1 cellular context compared by ENCODE assay signal in the genomic region with DNA sequence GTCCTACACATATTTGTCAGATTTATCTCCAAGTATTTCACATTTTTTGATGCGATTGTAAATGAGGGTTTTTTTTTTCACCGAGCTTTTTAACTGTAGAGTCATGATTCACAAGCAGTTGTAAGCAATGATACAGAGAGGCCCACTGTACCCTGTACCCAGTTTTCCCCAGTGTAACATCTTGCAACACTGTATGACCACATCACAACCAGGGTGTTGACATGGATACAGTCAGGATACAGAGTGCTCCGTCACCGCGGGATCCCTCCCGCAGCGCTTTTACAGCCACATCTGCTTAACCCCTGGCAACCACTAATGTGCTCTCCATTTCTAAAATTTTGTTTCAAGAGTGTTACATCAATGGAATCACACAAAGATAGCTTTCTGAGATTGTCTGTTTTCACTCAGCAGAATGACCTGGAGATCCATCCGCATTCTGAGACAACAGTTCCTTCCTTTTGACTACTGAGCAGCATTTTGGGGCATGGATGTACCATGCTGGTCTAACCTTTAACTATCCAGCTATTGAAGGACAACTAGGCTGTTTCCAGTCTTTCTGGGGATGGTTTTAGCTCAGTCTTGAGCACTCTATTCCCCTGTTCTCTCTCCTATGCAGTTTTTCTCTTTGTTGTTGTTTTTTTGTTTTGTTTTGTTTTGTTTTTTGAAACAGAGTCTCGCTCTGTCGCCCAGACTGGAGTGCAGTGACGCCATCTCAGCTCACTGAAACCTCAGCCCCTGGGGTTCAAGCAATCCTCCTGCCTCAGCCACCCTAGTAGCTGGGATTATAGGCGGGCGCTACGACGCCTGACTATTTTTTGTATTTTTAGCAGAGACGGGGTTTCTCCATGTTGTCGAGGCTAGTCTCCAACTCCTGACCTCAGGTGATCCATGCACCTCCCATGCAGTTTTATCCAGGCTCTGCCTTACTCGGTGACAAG.
TF ChIP-seq lines count a peak whose summit lies in the region.

No MANE protein-coding gene starts in this region.

TF ChIP-seq in A549, 52 proteins besides CTCF, POLR2A, EP300 and RAD21 (continued from another document):
- TF ChIP-seq FOXS1 (CRISPR knock-in tag; IDR thresholded peaks at IDR 0.05) = peak; percentile 71; the same call in 1 of the 2 replicates
- TF ChIP-seq HMGXB4 (CRISPR knock-in tag; IDR thresholded peaks at IDR 0.05; ENCODE audit: borderline replicate concordance) = no peak
- no peak for TF ChIP-seq ZFP36 (IDR thresholded peaks at IDR 0.05; ENCODE audit: borderline replicate concordance, partially characterized antibody)
- no peak for TF ChIP-seq MAX (IDR thresholded peaks at IDR 0.05)
- TF ChIP-seq HDAC2 (IDR thresholded peaks at IDR 0.05) = no peak
- TF ChIP-seq KDM1A (IDR thresholded peaks at IDR 0.05; ENCODE audit: low read depth) = no peak
- no peak for TF ChIP-seq NR3C1 (IDR thresholded peaks at IDR 0.05)
- TF ChIP-seq, protein P1, sequence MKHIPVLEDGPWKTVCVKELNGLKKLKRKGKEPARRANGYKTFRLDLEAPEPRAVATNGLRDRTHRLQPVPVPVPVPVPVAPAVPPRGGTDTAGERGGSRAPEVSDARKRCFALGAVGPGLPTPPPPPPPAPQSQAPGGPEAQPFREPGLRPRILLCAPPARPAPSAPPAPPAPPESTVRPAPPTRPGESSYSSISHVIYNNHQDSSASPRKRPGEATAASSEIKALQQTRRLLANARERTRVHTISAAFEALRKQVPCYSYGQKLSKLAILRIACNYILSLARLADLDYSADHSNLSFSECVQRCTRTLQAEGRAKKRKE (CRISPR knock-in tag; IDR thresholded peaks at IDR 0.05; ENCODE audit: low read depth) = peak; percentile 85; the same call in 1 of the 2 replicates
- no peak for TF ChIP-seq CBX2 (IDR thresholded peaks at IDR 0.05; ENCODE audit: borderline replicate concordance, low read depth)
- TF ChIP-seq HOXB5 (CRISPR knock-in tag; IDR thresholded peaks at IDR 0.05) = peak; percentile 65
- TF ChIP-seq BHLHE40 (IDR thresholded peaks at IDR 0.05; ENCODE audit: low read depth, low read length) = no peak
- TF ChIP-seq FOSB (CRISPR knock-in tag; IDR thresholded peaks at IDR 0.05) = 0 out of 2 replicates have a peak, but pooled peaks have one; percentile 18
- no peak for TF ChIP-seq RFX5 (IDR thresholded peaks at IDR 0.05)
- TF ChIP-seq, protein P2, sequence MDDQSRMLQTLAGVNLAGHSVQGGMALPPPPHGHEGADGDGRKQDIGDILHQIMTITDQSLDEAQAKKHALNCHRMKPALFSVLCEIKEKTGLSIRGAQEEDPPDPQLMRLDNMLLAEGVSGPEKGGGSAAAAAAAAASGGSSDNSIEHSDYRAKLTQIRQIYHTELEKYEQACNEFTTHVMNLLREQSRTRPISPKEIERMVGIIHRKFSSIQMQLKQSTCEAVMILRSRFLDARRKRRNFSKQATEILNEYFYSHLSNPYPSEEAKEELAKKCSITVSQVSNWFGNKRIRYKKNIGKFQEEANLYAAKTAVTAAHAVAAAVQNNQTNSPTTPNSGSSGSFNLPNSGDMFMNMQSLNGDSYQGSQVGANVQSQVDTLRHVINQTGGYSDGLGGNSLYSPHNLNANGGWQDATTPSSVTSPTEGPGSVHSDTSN (IDR thresholded peaks at IDR 0.05) = no peak
- TF ChIP-seq CHD4 (IDR thresholded peaks at IDR 0.05; ENCODE audit: borderline replicate concordance) = no peak
- TF ChIP-seq SMC3 (IDR thresholded peaks at IDR 0.05) = no peak
- TF ChIP-seq MAFK (IDR thresholded peaks at IDR 0.05; ENCODE audit: partially characterized antibody) = peak; percentile 83
- TF ChIP-seq, protein P3, sequence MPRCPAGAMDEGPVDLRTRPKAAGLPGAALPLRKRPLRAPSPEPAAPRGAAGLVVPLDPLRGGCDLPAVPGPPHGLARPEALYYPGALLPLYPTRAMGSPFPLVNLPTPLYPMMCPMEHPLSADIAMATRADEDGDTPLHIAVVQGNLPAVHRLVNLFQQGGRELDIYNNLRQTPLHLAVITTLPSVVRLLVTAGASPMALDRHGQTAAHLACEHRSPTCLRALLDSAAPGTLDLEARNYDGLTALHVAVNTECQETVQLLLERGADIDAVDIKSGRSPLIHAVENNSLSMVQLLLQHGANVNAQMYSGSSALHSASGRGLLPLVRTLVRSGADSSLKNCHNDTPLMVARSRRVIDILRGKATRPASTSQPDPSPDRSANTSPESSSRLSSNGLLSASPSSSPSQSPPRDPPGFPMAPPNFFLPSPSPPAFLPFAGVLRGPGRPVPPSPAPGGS (IDR thresholded peaks at IDR 0.05) = no peak
- no peak; the same call in none of the 2 replicates for TF ChIP-seq RARB (CRISPR knock-in tag; IDR thresholded peaks at IDR 0.05)
- no peak for TF ChIP-seq KDM5A (IDR thresholded peaks at IDR 0.05)
- no peak for TF ChIP-seq RCOR1 (IDR thresholded peaks at IDR 0.05; ENCODE audit: low read depth, low read length)
- TF ChIP-seq TP53 (CRISPR knock-in tag; IDR thresholded peaks at IDR 0.05) = no peak
- TF ChIP-seq EHMT2 (IDR thresholded peaks at IDR 0.05; ENCODE audit: low read depth) = no peak
- no peak for TF ChIP-seq HEYL (CRISPR knock-in tag; IDR thresholded peaks at IDR 0.05)
- 0 out of 4 replicates have a peak, but pooled peaks of 1 of the 2 experiments have one; percentile 50 for TF ChIP-seq CEBPB (IDR thresholded peaks at IDR 0.05)
- TF ChIP-seq POLR2AphosphoS2 (conservative IDR thresholded peaks at IDR 0.05; ENCODE audit: low read length) = no peak
- no peak for TF ChIP-seq CHD2 (IDR thresholded peaks at IDR 0.05; ENCODE audit: low read length, partially characterized antibody)
- peak; percentile 55; the same call in 1 of the 2 replicates for TF ChIP-seq ZNF302 (CRISPR knock-in tag; IDR thresholded peaks at IDR 0.05)
- TF ChIP-seq, protein P4, sequence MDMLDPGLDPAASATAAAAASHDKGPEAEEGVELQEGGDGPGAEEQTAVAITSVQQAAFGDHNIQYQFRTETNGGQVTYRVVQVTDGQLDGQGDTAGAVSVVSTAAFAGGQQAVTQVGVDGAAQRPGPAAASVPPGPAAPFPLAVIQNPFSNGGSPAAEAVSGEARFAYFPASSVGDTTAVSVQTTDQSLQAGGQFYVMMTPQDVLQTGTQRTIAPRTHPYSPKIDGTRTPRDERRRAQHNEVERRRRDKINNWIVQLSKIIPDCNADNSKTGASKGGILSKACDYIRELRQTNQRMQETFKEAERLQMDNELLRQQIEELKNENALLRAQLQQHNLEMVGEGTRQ (IDR thresholded peaks at IDR 0.05) = no peak
- TF ChIP-seq MYC (IDR thresholded peaks at IDR 0.05; ENCODE audit: borderline replicate concordance, low read length) = no peak
- TF ChIP-seq MAZ (IDR thresholded peaks at IDR 0.05; ENCODE audit: borderline replicate concordance, low read depth, low read length) = no peak
- no peak for TF ChIP-seq ESRRA (IDR thresholded peaks at IDR 0.05; ENCODE audit: borderline replicate concordance, low read length)
- TF ChIP-seq EHF (CRISPR knock-in tag; IDR thresholded peaks at IDR 0.05) = peak; percentile 28; the same call in 1 of the 2 replicates
- TF ChIP-seq HOXB13 (CRISPR knock-in tag; IDR thresholded peaks at IDR 0.05; ENCODE audit: low read depth) = peak; percentile 63; the same call in 1 of the 2 replicates
- no peak for TF ChIP-seq ZSCAN20 (CRISPR knock-in tag; IDR thresholded peaks at IDR 0.05)
- 0 out of 2 replicates have a peak, but pooled peaks have one; percentile 4 for TF ChIP-seq TFCP2L1 (CRISPR knock-in tag; IDR thresholded peaks at IDR 0.05)
- no peak for TF ChIP-seq NPAS2 (CRISPR knock-in tag; IDR thresholded peaks at IDR 0.05; ENCODE audit: borderline replicate concordance)
